In genomic region chr16:25783226-25783625, GRCh38 we compare ENCODE assay signal across 22 cellular contexts.
A peak's percentile ranks its signal among the peaks of the same experiment; 100 is the strongest.
DNase-seq lines count a peak whose midpoint lies in the region; ATAC-seq and TF ChIP-seq lines count a peak whose summit lies in the region.
"Had no signal": no experiment of that assay in that cellular context is flagged by ENCODE, and none has a peak within 500 bp of the region (broad histone marks: within the 10 kb centered on the region; RNA-seq: fewer than 3 reads in every experiment).

No MANE protein-coding gene starts in this region.

- no peak for TF ChIP-seq CTCF in A673 (conservative IDR thresholded peaks at IDR 0.05; ENCODE audit: low read depth, low read length)
- TF ChIP-seq CTCF in neural cell (IDR thresholded peaks at IDR 0.05; ENCODE audit: poor library complexity, severe bottlenecking), result no peak
- TF ChIP-seq CTCF in neural progenitor cell (IDR thresholded peaks at IDR 0.05), result no peak
- TF ChIP-seq CTCF in gastrocnemius medialis (IDR thresholded peaks at IDR 0.05 in 4 of 5, conservative IDR thresholded peaks at IDR 0.05 in 1 of 5), result no peak

- H3K27ac Mint-ChIP-seq in neural progenitor cell, result no peak overlapping the region
- H3K27ac Mint-ChIP-seq: CD14-positive monocyte; CD4-positive, alpha-beta memory T cell; CD4-positive, CD25-positive, alpha-beta regulatory T cell; CD8-positive, alpha-beta memory T cell had no signal

- no peaks in the 10 kb centered on the region for H3K9me3 Mint-ChIP-seq in neural progenitor cell

- no peak for TF ChIP-seq POLR2A in gastrocnemius medialis (IDR thresholded peaks at IDR 0.05)

- H3K4me1 Mint-ChIP-seq in neural progenitor cell, result peaks cover 6% of the 10 kb centered on the region
- H3K4me1 Mint-ChIP-seq: CD14-positive monocyte; CD4-positive, alpha-beta memory T cell; CD4-positive, CD25-positive, alpha-beta regulatory T cell; CD8-positive, alpha-beta memory T cell had no signal

- no peak overlapping the region for H2AFZ ChIP-seq in neural cell (ENCODE audit: low read depth, low read length)
- no peak overlapping the region for H2AFZ ChIP-seq in neural progenitor cell (replicated peaks)

- H4K20me1 ChIP-seq in neural cell (ENCODE audit: insufficient read depth) (no peaks in the 10 kb centered on the region), neural progenitor cell (ENCODE audit: low read depth) (no peaks in the 10 kb centered on the region)
- H4K20me1 ChIP-seq: BLaER1 had no signal

- H3K4me3 Mint-ChIP-seq in neural progenitor cell, result no peak overlapping the region
- H3K4me3 Mint-ChIP-seq: CD14-positive monocyte; CD4-positive, alpha-beta memory T cell; CD4-positive, CD25-positive, alpha-beta regulatory T cell; CD8-positive, alpha-beta memory T cell had no signal

- no peaks in the 10 kb centered on the region for H3K9me2 ChIP-seq in neural cell (ENCODE audit: insufficient read depth, low read length)

- H3K79me2 ChIP-seq in neural cell (replicated peaks; ENCODE audit: insufficient read depth, low read length) (no peaks in the 10 kb centered on the region), neural progenitor cell (ENCODE audit: low read depth) (no peaks in the 10 kb centered on the region)

- peaks cover 2% of the 10 kb centered on the region for H3F3A ChIP-seq in neural cell (ENCODE audit: insufficient read depth, low read length, poor library complexity, severe bottlenecking)
- no peaks in the 10 kb centered on the region for H3F3A ChIP-seq in neural progenitor cell (ENCODE audit: low read depth)

- H3K9ac ChIP-seq in neural cell (ENCODE audit: low read length) (peak overlapping the region; percentile 24), neural progenitor cell (no peak overlapping the region)
- H3K9ac ChIP-seq: BLaER1 had no signal

- H3K36me3 ChIP-seq in A673 (ENCODE audit: insufficient read depth, low read length, poor library complexity, severe bottlenecking) (no peaks in the 10 kb centered on the region), neural cell (ENCODE audit: insufficient read depth, low read length) (no peaks in the 10 kb centered on the region), neural progenitor cell (no peaks in the 10 kb centered on the region), gastrocnemius medialis (no peaks in the 10 kb centered on the region)
- H3K36me3 ChIP-seq: BE2C, BLaER1 had no signal

- no peak for TF ChIP-seq RAD21 in neural cell (conservative IDR thresholded peaks at IDR 0.05)

- in situ Hi-C loops in gastrocnemius medialis (cut with MboI; ENCODE audit: low sequenced_read_pairs in 4 of 4), result no loop called here

- TF ChIP-seq EP300 in neural cell (conservative IDR thresholded peaks at IDR 0.05; ENCODE audit: poor library complexity, severe bottlenecking), result peak; percentile 51

- H3K36me3 Mint-ChIP-seq in neural progenitor cell, result no peaks in the 10 kb centered on the region
- H3K36me3 Mint-ChIP-seq: CD14-positive monocyte; CD4-positive, alpha-beta memory T cell; CD4-positive, CD25-positive, alpha-beta regulatory T cell; CD8-positive, alpha-beta memory T cell had no signal

- no peak overlapping the region for H3K27ac ChIP-seq in A673 (ENCODE audit: low read depth, low read length, poor library complexity, severe bottlenecking)
- H3K27ac ChIP-seq in neural cell (ENCODE audit: low read length), result peak overlapping the region; percentile 73
- no peak overlapping the region for H3K27ac ChIP-seq in neural progenitor cell
- H3K27ac ChIP-seq in gastrocnemius medialis, result no peak overlapping the region
- H3K27ac ChIP-seq: 22Rv1, A549, BLaER1 had no signal

- H3K4me2 ChIP-seq in neural cell (ENCODE audit: low read length) (peak overlapping the region; percentile 15), neural progenitor cell (peak overlapping the region; percentile 45)
- H3K4me2 ChIP-seq: A549 had no signal

- H3K4me1 ChIP-seq in A673 (ENCODE audit: insufficient read depth, low read length, poor library complexity, severe bottlenecking) (peaks cover 28% of the 10 kb centered on the region), neural progenitor cell (peaks cover 26% of the 10 kb centered on the region), gastrocnemius medialis (no peaks in the 10 kb centered on the region)
- H3K4me1 ChIP-seq: A549, BE2C had no signal

- H3K4me3 ChIP-seq in A673 (ENCODE audit: low read depth, low read length, poor library complexity, severe bottlenecking) (no peak overlapping the region), neural cell (ENCODE audit: low read length) (peak overlapping the region; percentile 26), neural progenitor cell (no peak overlapping the region), gastrocnemius medialis (no peak overlapping the region)
- H3K4me3 ChIP-seq: A549, BLaER1 had no signal

- intact Hi-C loops in A673 (cut with micrococcal nuclease; ENCODE audit: unreplicated experiment) (no loop called here), gastrocnemius medialis (cut with DNase I; ENCODE audit: low total_unique reads) (loop anchor here (10.0 kb wide), 1 partner anchor 62 kb away; no protein-coding TSS in a partner anchor)

- no peaks in the 10 kb centered on the region for H3K27me3 Mint-ChIP-seq in neural progenitor cell (ENCODE audit: insufficient read depth, low read depth)
- H3K27me3 Mint-ChIP-seq: CD4-positive, CD25-positive, alpha-beta regulatory T cell had no signal

- no TSS peak for BruUV-seq in A673 (replicated peaks; lab: Mats Ljungman, UMichigan)

- CTCF ChIA-PET in A673 (lab: Charles Lee), result no interaction called here

- POLR2A ChIA-PET in A673 (lab: Charles Lee; ENCODE audit: low non-redundant PET), result no interaction called here

- DNase-seq in A673 (ENCODE audit: low spot score), result peak; percentile 39
- DNase-seq in neural progenitor cell (ENCODE audit: low spot score), result no peak
- DNase-seq in gastrocnemius medialis, result no peak
- DNase-seq: ACHN; BE2C; C1 segment of cervical spinal cord; CD4-positive, alpha-beta memory T cell; CD4-positive, CD25-positive, alpha-beta regulatory T cell; CD8-positive, alpha-beta memory T cell; COR-L47; DMS 273 treated with DMSO at 0.1 percent for 48 hours; DMS153; DMS53; DMS79; GF-D8 had no signal

- no peak for ATAC-seq in HG02938 (IDR thresholded peaks at IDR 0.05; ENCODE audit: unreplicated experiment)
- ATAC-seq in gastrocnemius medialis, result no peak
- ATAC-seq in HG02759 (IDR thresholded peaks at IDR 0.05; ENCODE audit: unreplicated experiment), result no peak
- ATAC-seq: A549 had no signal

- H3K27me3 ChIP-seq in A673 (replicated peaks; ENCODE audit: insufficient read depth, low read depth, low read length, poor library complexity) (no peaks in the 10 kb centered on the region), neural cell (ENCODE audit: insufficient read depth, low read depth, low read length) (no peaks in the 10 kb centered on the region), neural progenitor cell (no peaks in the 10 kb centered on the region), gastrocnemius medialis (no peaks in the 10 kb centered on the region)
- H3K27me3 ChIP-seq: BE2C, BLaER1 had no signal

- H3K9me3 ChIP-seq in A673 (ENCODE audit: low read depth, low read length, poor library complexity, severe bottlenecking) (no peaks in the 10 kb centered on the region), neural cell (ENCODE audit: low read length) (no peaks in the 10 kb centered on the region), neural progenitor cell (ENCODE audit: low read depth) (no peaks in the 10 kb centered on the region), gastrocnemius medialis (no peaks in the 10 kb centered on the region)
- H3K9me3 ChIP-seq: A549, BE2C had no signal

TF ChIP-seq in neural cell, 6 proteins besides CTCF, POLR2A, EP300 and RAD21:
- peak; percentile 60 for TF ChIP-seq POLR2AphosphoS5 (IDR thresholded peaks at IDR 0.05)
- peak; percentile 42 for TF ChIP-seq SMC3 (conservative IDR thresholded peaks at IDR 0.05; ENCODE audit: poor library complexity)
- no peak for TF ChIP-seq EZH2 (IDR thresholded peaks at IDR 0.05; ENCODE audit: borderline replicate concordance, insufficient read depth, low read length, poor library complexity, severe bottlenecking)
